Comparison of ENCODE assay signal across 1 cellular context in the genomic region with DNA sequence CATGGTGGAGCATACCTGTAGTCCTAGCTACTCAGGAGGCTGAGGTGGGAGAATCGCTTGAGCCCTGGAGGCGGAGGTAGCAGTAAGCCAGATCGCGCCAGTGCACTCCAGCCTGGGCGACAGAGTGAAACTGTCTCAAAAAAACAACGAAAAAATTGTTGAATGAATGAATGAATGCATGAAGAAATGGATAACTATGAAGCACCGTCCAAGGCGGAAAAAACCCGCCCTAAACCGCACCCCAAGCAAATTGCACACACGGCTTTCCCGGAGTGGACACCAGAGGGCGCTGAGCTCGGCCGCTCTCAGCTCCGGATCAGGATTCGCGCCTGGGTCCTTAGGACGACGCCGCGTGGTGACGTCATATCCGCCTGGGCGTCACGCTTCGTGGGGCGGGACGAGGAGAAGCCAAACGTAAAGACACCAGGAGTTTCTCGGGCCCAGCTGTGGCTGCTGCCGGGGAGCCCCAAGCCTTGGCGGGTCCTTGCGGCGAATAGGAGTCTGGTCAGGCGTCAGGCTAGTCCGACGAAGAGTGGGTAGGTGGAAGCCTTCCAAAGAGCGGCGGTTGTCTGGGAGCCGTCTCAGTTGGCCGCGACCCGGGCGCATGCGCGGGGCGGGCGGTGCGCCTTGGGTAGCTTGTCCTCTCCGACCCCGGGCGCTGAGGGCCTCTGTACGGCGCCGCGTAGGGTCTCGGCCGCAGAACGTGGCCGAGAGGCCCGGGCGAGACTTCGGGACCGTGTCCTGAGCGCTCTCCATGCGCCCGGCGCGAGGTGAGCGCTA.
A peak's percentile ranks its signal among the peaks of the same experiment; 100 is the strongest.
TF ChIP-seq lines count a peak whose summit lies in the region.

A gene (plus strand): TSS at position 639 of the 780 bp plus-strand sequence. CDS start 11,094 bp downstream, outside the sequence.
A gene (plus strand): TSS at position 364 of the 780 bp plus-strand sequence. CDS start 4,085 bp downstream, outside the sequence.

TF ChIP-seq in SK-N-SH, 30 proteins besides CTCF, POLR2A, EP300 and RAD21 (continued from another document):
- TF ChIP-seq, protein P1, sequence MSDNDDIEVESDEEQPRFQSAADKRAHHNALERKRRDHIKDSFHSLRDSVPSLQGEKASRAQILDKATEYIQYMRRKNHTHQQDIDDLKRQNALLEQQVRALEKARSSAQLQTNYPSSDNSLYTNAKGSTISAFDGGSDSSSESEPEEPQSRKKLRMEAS (IDR thresholded peaks at IDR 0.05; ENCODE audit: low read depth): peak; percentile 60
- TF ChIP-seq NRF1 (IDR thresholded peaks at IDR 0.05; ENCODE audit: low read depth, low read length): peak; percentile 90
- TF ChIP-seq FOSL2 (IDR thresholded peaks at IDR 0.05; ENCODE audit: borderline replicate concordance, low read depth): peak; percentile 30; the same call in 1 of the 2 replicates
- no peak for TF ChIP-seq MEF2A (IDR thresholded peaks at IDR 0.05; ENCODE audit: borderline replicate concordance, low read depth)
- TF ChIP-seq NFIC (IDR thresholded peaks at IDR 0.05; ENCODE audit: borderline replicate concordance): no peak
- peak; percentile 87 for TF ChIP-seq POLR2AphosphoS5 (IDR thresholded peaks at IDR 0.05; ENCODE audit: low read depth, low read length)
